ENCODE assay signal across 8 cellular contexts in the genomic region with DNA sequence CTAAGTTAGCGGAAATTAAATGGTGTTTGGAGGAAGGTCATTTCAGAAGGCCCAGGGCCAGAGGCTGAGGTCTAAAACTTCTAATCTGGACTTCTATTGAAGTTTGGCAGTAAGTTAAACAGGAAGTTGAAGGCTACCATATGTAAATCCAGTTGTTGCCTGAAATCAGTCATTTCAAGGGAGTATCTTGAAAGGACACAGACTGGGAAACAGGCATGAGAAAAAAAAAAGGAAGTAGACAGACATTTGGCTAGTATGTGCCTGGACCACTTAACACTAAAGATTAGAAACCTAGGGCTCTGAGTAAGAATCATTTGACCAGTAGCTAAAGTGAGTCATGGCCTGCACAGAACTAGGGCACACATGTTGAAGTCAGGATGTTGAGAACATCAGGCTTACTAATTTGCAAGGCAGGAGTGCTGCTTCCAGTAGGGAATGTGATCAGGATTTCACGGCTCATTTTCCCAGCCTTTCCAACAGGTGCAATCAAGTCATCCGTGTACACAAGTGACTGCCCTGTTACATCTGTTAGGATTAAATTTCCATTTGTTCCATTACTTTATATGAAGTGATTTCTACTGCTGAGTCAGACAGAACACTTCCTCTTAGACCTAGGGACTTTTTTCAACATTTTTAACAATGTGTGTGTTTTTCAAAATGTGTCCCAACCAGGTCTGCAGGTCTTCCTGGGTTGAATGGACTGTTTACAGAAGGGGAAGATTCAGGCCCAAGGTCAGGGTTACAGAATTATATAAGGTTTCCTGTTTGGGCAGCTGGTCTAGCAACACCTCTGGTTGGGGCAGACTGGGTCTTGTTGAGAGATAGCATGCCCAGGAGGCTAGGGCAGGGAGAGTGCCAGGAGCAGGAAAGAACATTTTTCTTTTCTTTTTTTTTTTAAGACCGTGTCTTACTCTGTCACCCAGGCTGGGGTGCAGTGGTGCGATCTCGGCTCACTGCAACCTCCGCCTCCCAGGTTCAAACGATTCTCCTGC.
DNase-seq lines count a peak whose midpoint lies in the region; ATAC-seq and TF ChIP-seq lines count a peak whose summit lies in the region.

No MANE protein-coding gene starts in this region.

- H3K27me3 ChIP-seq in ACC112 (ENCODE audit: insufficient read depth, low read length) (no peaks in the 10 kb centered on the region), esophagus squamous epithelium (no peaks in the 10 kb centered on the region)
- no peaks in the 10 kb centered on the region for H3K27me3 ChIP-seq in naive thymus-derived CD4-positive, alpha-beta T cell (ENCODE audit: control insufficient read depth in 2 of 2, insufficient read depth in 2 of 2, low read length in 2 of 2)

- POLR2A ChIA-PET in naive thymus-derived CD4-positive, alpha-beta T cell (lab: Charles Lee), result interaction anchor here (0.6 to 5.8 kb wide), 20 partner anchors 7 to 633 kb away, joined by 3 to 109 read pairs (median 8); a partner anchor contains a TSS

- H3K27me3 Mint-ChIP-seq in naive thymus-derived CD4-positive, alpha-beta T cell, result no peaks in the 10 kb centered on the region

- peaks cover 32 to 66% (median 57%) of the 10 kb centered on the region in 7 donors for H3K4me1 Mint-ChIP-seq in naive thymus-derived CD4-positive, alpha-beta T cell

- H3K36me3 Mint-ChIP-seq in naive thymus-derived CD4-positive, alpha-beta T cell, result peaks cover 0 to 24% (median 6%) of the 10 kb centered on the region in 5 donors

- peak overlapping the region; percentile 98 to 100 (median 99) for H3K27ac Mint-ChIP-seq in naive thymus-derived CD4-positive, alpha-beta T cell

- peaks cover 24% of the 10 kb centered on the region for H3K79me2 ChIP-seq in ACC112 (ENCODE audit: control insufficient read depth, insufficient read depth, low read length, unreplicated experiment)

- DNase-seq in NCI-H2171 (lab: John Stamatoyannopoulos, UW) (peak; percentile 74), esophagus squamous epithelium (lab: John Stamatoyannopoulos, UW) (no peak), T1000 (lab: John Stamatoyannopoulos, UW) (no peak)
- peak; percentile 13 for DNase-seq in activated CD4-positive, alpha-beta T cell treated with anti-CD3 and anti-CD28 coated beads, Interleukin-2, amount 50 U/mL, for 1 hour
- peak in 2 of 9 donors; percentile 15 to 42 for DNase-seq in naive thymus-derived CD4-positive, alpha-beta T cell

- TF ChIP-seq CTCF in esophagus squamous epithelium (IDR thresholded peaks at IDR 0.05), result no peak

- 19 to 22% methylated on average over 8 of the region's 8 CpGs for WGBS in esophagus squamous epithelium, 2 donors

- H3K4me1 ChIP-seq in ACC112 (ENCODE audit: control insufficient read depth, insufficient read depth, low read length, unreplicated experiment) (peaks cover 42% of the 10 kb centered on the region), esophagus squamous epithelium (peaks cover 34 to 75% (median 51%) of the 10 kb centered on the region in 3 donors)
- peaks cover 31 to 40% of the 10 kb centered on the region in 2 donors for H3K4me1 ChIP-seq in naive thymus-derived CD4-positive, alpha-beta T cell (ENCODE audit: control insufficient read depth in 2 of 2, insufficient read depth in 2 of 2, low read length in 2 of 2)

- intact Hi-C loops in esophagus squamous epithelium (cut with DNase I), result loop anchor here (10.0 kb wide), 1 partner anchor 69 kb away; no protein-coding TSS in a partner anchor
- intact Hi-C loops in naive thymus-derived CD4-positive, alpha-beta T cell (cut with micrococcal nuclease), result loop anchor here (2.0 to 10.0 kb wide), 5 partner anchors 29 to 1701 kb away; a partner anchor contains a TSS

- CTCF ChIA-PET in naive thymus-derived CD4-positive, alpha-beta T cell (lab: Charles Lee), result interaction anchor here (0.6 to 4.0 kb wide), 14 partner anchors 10 to 584 kb away, joined by 3 to 35 read pairs (median 6); no protein-coding TSS in a partner anchor

- no peaks in the 10 kb centered on the region for H3K9me3 Mint-ChIP-seq in naive thymus-derived CD4-positive, alpha-beta T cell

- ATAC-seq in GM18505 (IDR thresholded peaks at IDR 0.05; ENCODE audit: unreplicated experiment) (peak; percentile 50), HG03045 (IDR thresholded peaks at IDR 0.05; ENCODE audit: unreplicated experiment) (peak; percentile 40)
- peak; percentile 21 for ATAC-seq in naive thymus-derived CD4-positive, alpha-beta T cell

- H3K36me3 ChIP-seq in ACC112 (ENCODE audit: insufficient read depth, low read length) (peaks cover 8% of the 10 kb centered on the region; the same call in 1 of the 2 replicates), esophagus squamous epithelium (no peaks in the 10 kb centered on the region)
- no peaks in the 10 kb centered on the region for H3K36me3 ChIP-seq in naive thymus-derived CD4-positive, alpha-beta T cell (ENCODE audit: control insufficient read depth in 2 of 3, insufficient read depth in 3 of 3, low read length in 3 of 3)

- H3K4me3 ChIP-seq in ACC112 (ENCODE audit: low read depth, low read length) (peak overlapping the region; percentile 80), esophagus squamous epithelium (peak overlapping the region; percentile 20 to 65 (median 48))
- H3K4me3 ChIP-seq in naive thymus-derived CD4-positive, alpha-beta T cell (ENCODE audit: low read length), result peak overlapping the region; percentile 73

- H3K9me3 ChIP-seq in esophagus squamous epithelium, result no peaks in the 10 kb centered on the region
- H3K9me3 ChIP-seq in naive thymus-derived CD4-positive, alpha-beta T cell (ENCODE audit: control insufficient read depth in 2 of 3, low read length in 3 of 3), result no peaks in the 10 kb centered on the region

- peak; percentile 20 for TF ChIP-seq POLR2A in GM18505 (IDR thresholded peaks at IDR 0.05; ENCODE audit: borderline replicate concordance, extremely low read depth, insufficient read depth, insufficient read length)
- peak in 1 of 4 donors; percentile 37 for TF ChIP-seq POLR2A in esophagus squamous epithelium (IDR thresholded peaks at IDR 0.05)

- peak overlapping the region; percentile 97 for H3K27ac ChIP-seq in ACC112 (ENCODE audit: low read depth, low read length)
- H3K27ac ChIP-seq in esophagus squamous epithelium, result peak overlapping the region; percentile 91 to 99 (median 97)
- H3K27ac ChIP-seq in naive thymus-derived CD4-positive, alpha-beta T cell (ENCODE audit: low read depth, low read length), result peak overlapping the region; percentile 89

- H2AFZ ChIP-seq in ACC112 (ENCODE audit: low read length, unreplicated experiment), result no peak overlapping the region

- H3K4me3 Mint-ChIP-seq in naive thymus-derived CD4-positive, alpha-beta T cell, result peak overlapping the region; percentile 84 to 97 (median 93)

Comparison
In these comparisons a context has a peak if more than half of its experiments do, and no peak if none do; other contexts are left out.
1. DNase-seq: peak in NCI-H2171 (single experiment) and activated CD4-positive, alpha-beta T cell treated with anti-CD3 and anti-CD28 coated beads, Interleukin-2, amount 50 U/mL, for 1 hour (single experiment); none in esophagus squamous epithelium (single experiment) and T1000 (single experiment).
2. Peak in every context shown above with its lines, with median percentiles within 50 percentile points of each other: H3K27ac ChIP-seq, H3K4me3 ChIP-seq and ATAC-seq.